ENCODE assay signal across 8 cellular contexts in genomic region chr10:26697163-26697921, GRCh38. TPM values are rescaled to one million over a fixed set of nuclear protein-coding genes. Genes with fewer than 3 reads are reported as not detected.
DNase-seq lines count a peak whose midpoint lies in the region; ATAC-seq lines count a peak whose summit lies in the region.

TSS of gene PDSS1 (plus strand) at chr10:26697701. CDS start at chr10:26697712, 11 bp downstream.

- H3K4me1 Mint-ChIP-seq in stimulated activated effector memory CD8-positive, alpha-beta T cell treated with anti-CD3 and anti-CD28 coated beads, Interleukin-12 subunit alpha, Interleukin-12 subunit beta, amount 100 ng/mL, for 72 hours, result peaks cover 28% of the 10 kb centered on the region

- H3K36me3 Mint-ChIP-seq in stimulated activated effector memory CD8-positive, alpha-beta T cell treated with anti-CD3 and anti-CD28 coated beads, Interleukin-12 subunit alpha, Interleukin-12 subunit beta, amount 100 ng/mL, for 72 hours, result peaks cover 29% of the 10 kb centered on the region

- peak within 1 kb of the TSS; percentile 91 for H3K4me3 Mint-ChIP-seq in stimulated activated effector memory CD8-positive, alpha-beta T cell treated with anti-CD3 and anti-CD28 coated beads, Interleukin-12 subunit alpha, Interleukin-12 subunit beta, amount 100 ng/mL, for 72 hours

- peaks cover 0 to 5% of the 10 kb centered on the region in 2 donors for H3K4me1 ChIP-seq in esophagus (ENCODE audit: control insufficient read depth in 2 of 2, insufficient read depth in 2 of 2, low read length in 1 of 2)
- H3K4me1 ChIP-seq in muscle layer of duodenum (ENCODE audit: control insufficient read depth in 1 of 2, insufficient read depth in 2 of 2, low read length in 2 of 2), result peaks cover 12 to 14% of the 10 kb centered on the region in 2 donors

- peak within 1 kb of the TSS; percentile 89 to 90 for H3K27ac ChIP-seq in esophagus (ENCODE audit: low read depth in 2 of 2, low read length in 1 of 2)
- peak within 1 kb of the TSS; percentile 78 for H3K27ac ChIP-seq in muscle layer of duodenum (ENCODE audit: low read length)

- 0% methylated on average over 60 to 82 of the region's 82 CpGs for WGBS in esophagus, 2 donors

- H3K36me3 ChIP-seq in esophagus (ENCODE audit: control insufficient read depth in 2 of 2, insufficient read depth in 2 of 2, low read length in 1 of 2), result no peaks in the 10 kb centered on the region
- no peaks in the 10 kb centered on the region for H3K36me3 ChIP-seq in muscle layer of duodenum (ENCODE audit: control insufficient read depth in 1 of 2, insufficient read depth in 2 of 2, low read length in 2 of 2)

- H3K9me3 Mint-ChIP-seq in stimulated activated effector memory CD8-positive, alpha-beta T cell treated with anti-CD3 and anti-CD28 coated beads, Interleukin-12 subunit alpha, Interleukin-12 subunit beta, amount 100 ng/mL, for 72 hours, result no peaks in the 10 kb centered on the region

- DNase-seq in CMK (ENCODE audit: low read depth) (peak; percentile 27), OCI-M2 (lab: John Stamatoyannopoulos, UW; ENCODE audit: unreplicated experiment) (peak; percentile 17)
- peak; percentile 75 for DNase-seq in activated T-cell treated with anti-CD3 and anti-CD28 coated beads, Interleukin-2, amount 50 U/mL, for 1 hour
- DNase-seq in stimulated activated effector memory CD8-positive, alpha-beta T cell treated with anti-CD3 and anti-CD28 coated beads, Interleukin-12 subunit alpha, Interleukin-12 subunit beta, amount 100 ng/mL, for 72 hours (ENCODE audit: low spot score in 2 of 2), result peak; percentile 58 to 85

- peak; percentile 84 for ATAC-seq in GM19395 (IDR thresholded peaks at IDR 0.05; ENCODE audit: unreplicated experiment)
- peak; percentile 67 for ATAC-seq in HG03521 (IDR thresholded peaks at IDR 0.05; ENCODE audit: unreplicated experiment)
- peak; percentile 88 for ATAC-seq in stimulated activated effector memory CD8-positive, alpha-beta T cell treated with anti-CD3 and anti-CD28 coated beads, Interleukin-12 subunit alpha, Interleukin-12 subunit beta, amount 100 ng/mL, for 72 hours

- peak within 1 kb of the TSS; percentile 73 to 80 for H3K4me3 ChIP-seq in esophagus (ENCODE audit: low read depth in 1 of 2, low read length in 2 of 2)
- peak within 1 kb of the TSS; percentile 86 to 88 for H3K4me3 ChIP-seq in muscle layer of duodenum (ENCODE audit: low read depth in 1 of 2, low read length in 2 of 2)

- peak within 1 kb of the TSS; percentile 93 for H3K27ac Mint-ChIP-seq in stimulated activated effector memory CD8-positive, alpha-beta T cell treated with anti-CD3 and anti-CD28 coated beads, Interleukin-12 subunit alpha, Interleukin-12 subunit beta, amount 100 ng/mL, for 72 hours

- H3K27me3 ChIP-seq in esophagus (ENCODE audit: control insufficient read depth in 1 of 2, insufficient read depth in 2 of 2, low read length in 2 of 2) (no peaks in the 10 kb centered on the region), muscle layer of duodenum (ENCODE audit: low read depth, low read length) (no peaks in the 10 kb centered on the region)

- H3K9me3 ChIP-seq in esophagus (ENCODE audit: control insufficient read depth in 2 of 2, insufficient read depth in 1 of 2, low read depth in 1 of 2, low read length in 1 of 2), result no peaks in the 10 kb centered on the region
- no peaks in the 10 kb centered on the region for H3K9me3 ChIP-seq in muscle layer of duodenum (ENCODE audit: control insufficient read depth in 1 of 2, low read length in 2 of 2)

RNA-seq across cellular contexts. Expression of gene PDSS1, which starts in this region (rescaled TPM):
- 10 to 100 TPM; 11.6 to 11.7 TPM for polyA plus RNA-seq in esophagus

Comparison
In these comparisons a context has a peak if more than half of its experiments do, and no peak if none do; other contexts are left out.
1. Peak in every context shown above with its lines: DNase-seq, ATAC-seq, H3K4me3 ChIP-seq and H3K27ac ChIP-seq.
2. DNase-seq: peak in every context shown above with its lines; median percentile 75 in activated T-cell treated with anti-CD3 and anti-CD28 coated beads, Interleukin-2, amount 50 U/mL, for 1 hour; 72 in stimulated activated effector memory CD8-positive, alpha-beta T cell treated with anti-CD3 and anti-CD28 coated beads, Interleukin-12 subunit alpha, Interleukin-12 subunit beta, amount 100 ng/mL, for 72 hours; 27 in CMK; 17 in OCI-M2.